In the genomic region with DNA sequence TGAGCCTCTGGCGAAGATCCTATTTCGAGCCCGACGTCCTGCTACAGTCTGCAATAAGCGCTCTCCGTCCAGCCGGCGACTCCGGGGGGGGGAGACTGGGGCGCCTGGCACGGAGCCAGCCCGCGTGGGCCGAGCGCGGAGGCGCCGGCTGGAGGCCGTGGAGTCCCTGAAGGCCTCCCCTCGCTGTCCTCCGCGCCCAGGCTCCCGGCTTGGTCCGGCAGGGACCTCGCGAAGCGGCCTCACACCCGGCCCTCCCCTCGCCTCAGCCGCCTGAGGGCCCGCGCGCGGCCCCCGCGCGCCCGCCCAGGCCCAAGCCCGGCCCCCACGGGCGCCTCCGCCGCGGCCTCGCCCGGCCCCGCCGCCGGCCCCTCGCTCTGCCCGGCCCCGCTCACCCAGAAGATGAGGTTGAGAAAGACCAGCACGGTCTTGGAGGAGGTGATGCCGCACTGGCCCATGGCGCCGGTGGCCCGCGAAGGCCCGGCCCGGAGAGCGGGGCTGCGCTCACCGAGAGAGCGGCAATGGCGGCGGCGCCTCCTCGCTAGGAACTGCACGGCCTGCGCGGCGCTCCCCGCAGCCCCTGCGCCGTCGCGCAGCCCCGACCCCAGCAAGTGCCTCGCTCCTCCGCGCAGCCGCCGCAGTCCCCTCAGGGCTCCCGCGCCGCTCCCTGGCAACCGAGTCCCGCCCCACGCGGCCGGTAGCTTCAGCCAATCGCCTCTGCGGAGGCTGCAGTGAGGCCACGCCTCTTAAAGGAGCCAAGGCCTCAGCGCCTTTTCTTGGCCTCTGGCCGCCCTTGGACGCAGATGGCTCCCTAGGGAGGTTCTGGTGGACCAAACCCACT, we compare ENCODE assay signal across 8 cellular contexts.
DNase-seq lines count a peak whose midpoint lies in the region; ATAC-seq and TF ChIP-seq lines count a peak whose summit lies in the region.

TSPAN3 (minus strand) TSS at position 610 of the 838 bp plus-strand sequence; CDS start at position 455, 155 bp downstream.

- TF ChIP-seq POLR2A in GM19099 (IDR thresholded peaks at IDR 0.05; ENCODE audit: extremely low read depth, insufficient read length, low read depth): peak; percentile 75

- H3K9me3 Mint-ChIP-seq in central memory CD8-positive, alpha-beta T cell: no peaks in the 10 kb centered on the region

- H3K27me3 Mint-ChIP-seq in central memory CD8-positive, alpha-beta T cell: no peaks in the 10 kb centered on the region

- DNase-seq in AG20443 (ENCODE audit: low spot score) (peak; percentile 97), NCI-H446 treated with DMSO at 0.1 percent for 48 hours (lab: John Stamatoyannopoulos, UW) (peak; percentile 87), iris pigment epithelial cell (ENCODE audit: low read depth) (peak; percentile 91)
- DNase-seq in central memory CD8-positive, alpha-beta T cell (ENCODE audit: low spot score in 2 of 2): peak; percentile 81 to 87
- peak; percentile 84 to 91 for DNase-seq in stimulated activated CD4-positive, alpha-beta T cell treated with anti-CD3 and anti-CD28 coated beads, Interleukin-12 subunit alpha, Interleukin-12 subunit beta, amount 100 ng/mL, for 24 hours (ENCODE audit: low read depth in 2 of 2)

- peak within 1 kb of the TSS; percentile 75 for H3K4me3 Mint-ChIP-seq in central memory CD8-positive, alpha-beta T cell

- peak within 1 kb of the TSS; percentile 72 for H3K27ac Mint-ChIP-seq in central memory CD8-positive, alpha-beta T cell (ENCODE audit: low read depth)

- peak; percentile 68 for ATAC-seq in HG03378 (IDR thresholded peaks at IDR 0.05; ENCODE audit: unreplicated experiment)
- peak; percentile 99 to 100 for ATAC-seq in activated CD4-positive, CD25-positive, alpha-beta regulatory T cell treated with anti-CD3 and anti-CD28 coated beads, Interleukin-2, amount 50 U/mL, for 24 hours
- ATAC-seq in central memory CD8-positive, alpha-beta T cell (replicated peaks; ENCODE audit: extremely low read depth, poor library complexity, severe bottlenecking): peak; percentile 97

- peaks cover 7% of the 10 kb centered on the region for H3K36me3 Mint-ChIP-seq in central memory CD8-positive, alpha-beta T cell (ENCODE audit: insufficient read depth)

- peaks cover 36% of the 10 kb centered on the region for H3K4me1 Mint-ChIP-seq in central memory CD8-positive, alpha-beta T cell

Comparison
In these comparisons a context has a peak if more than half of its experiments do, and no peak if none do; other contexts are left out.
1. Peak in every context shown above with its lines: DNase-seq and ATAC-seq.